20 cellular contexts compared by ENCODE assay signal in the genomic region with DNA sequence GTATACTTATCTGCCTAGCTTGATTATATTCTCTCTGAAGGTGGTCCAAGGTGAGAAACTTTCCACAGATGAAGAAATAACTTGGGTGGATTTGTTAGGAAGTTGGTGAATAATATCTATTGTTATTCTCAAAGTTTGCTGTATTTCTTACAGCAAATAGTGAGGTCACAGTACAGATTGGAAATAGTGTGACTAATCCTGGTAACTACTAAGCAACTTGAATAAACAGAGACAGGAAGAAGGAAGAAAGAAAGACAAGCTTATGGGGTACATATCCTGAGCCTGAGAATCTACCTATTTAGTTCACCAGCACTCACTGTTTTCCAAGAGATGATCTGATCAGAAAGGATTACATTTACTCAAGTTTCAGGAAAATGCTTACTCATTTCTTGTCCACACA.
DNase-seq lines count a peak whose midpoint lies in the region; TF ChIP-seq lines count a peak whose summit lies in the region.
"Had no signal": no experiment of that assay in that cellular context is flagged by ENCODE, and none has a peak within 500 bp of the region (broad histone marks: within the 10 kb centered on the region; RNA-seq: fewer than 3 reads in every experiment).

No MANE protein-coding gene starts in this region.

- H3K4me3 ChIP-seq in astrocyte of the spinal cord (ENCODE audit: low read depth, low read length) (no peak overlapping the region), fibroblast of pulmonary artery (replicated peaks; ENCODE audit: low read depth, low read length) (no peak overlapping the region)

- DNase-seq in EH (ENCODE audit: low read depth) (peak; percentile 1), M059J (ENCODE audit: low read depth) (peak; percentile 43), astrocyte of the spinal cord (ENCODE audit: low read depth, low spot score) (peak; percentile 0), fibroblast of pulmonary artery (ENCODE audit: low read depth) (peak; percentile 0), NCI-H345 (lab: John Stamatoyannopoulos, UW) (no peak), NCI-H2171 (lab: John Stamatoyannopoulos, UW) (no peak), NCI-H2227 (lab: John Stamatoyannopoulos, UW; ENCODE audit: unreplicated experiment) (no peak), HUDEP-2 (lab: John Stamatoyannopoulos, UW; ENCODE audit: unreplicated experiment in 76 of 76) (no peak)
- DNase-seq: BE2C; CD8-positive, alpha-beta memory T cell; DMS 273 treated with DMSO at 0.1 percent for 48 hours; DND-41; KBM-7; MM.1S; NCI-H1417 treated with DMSO at 0.1 percent for 48 hours; NCI-H1694 treated with DMSO at 0.1 percent for 48 hours; NCI-H2081; NCI-H524; NCI-H748 treated with DMSO at 0.1 percent for 48 hours; SHP77 treated with DMSO at 0.1 percent for 48 hours had no signal

- no peak for TF ChIP-seq CTCF in astrocyte of the spinal cord (IDR thresholded peaks at IDR 0.05; ENCODE audit: low read depth, low read length)
- no peak for TF ChIP-seq CTCF in fibroblast of pulmonary artery (IDR thresholded peaks at IDR 0.05; ENCODE audit: low read length, missing control alignments)

- in situ Hi-C loops in astrocyte of the spinal cord (cut with HindIII; ENCODE audit: low sequenced_read_pairs): no loop called here

Comparison
In these comparisons a context has a peak if more than half of its experiments do, and no peak if none do; other contexts are left out.
1. DNase-seq: peak in EH (single experiment), M059J (single experiment), astrocyte of the spinal cord (single experiment) and fibroblast of pulmonary artery (single experiment); none in NCI-H345 (single experiment), NCI-H2171 (single experiment), NCI-H2227 (single experiment) and HUDEP-2 (0 of 76).